ENCODE assay signal across 23 cellular contexts in genomic region chr1:36739703-36740289, GRCh38.
"Had no signal": no experiment of that assay in that cellular context is flagged by ENCODE, and none has a peak within 500 bp of the region (broad histone marks: within the 10 kb centered on the region; RNA-seq: fewer than 3 reads in every experiment).

No MANE protein-coding gene starts in this region.

- H3K4me3 ChIP-seq: MG63 had no signal

- ATAC-seq: activated CD4-positive, alpha-beta T cell treated with anti-CD3 and anti-CD28 coated beads for 36 hours; activated T-helper 17 cell treated with anti-CD3 and anti-CD28 coated beads, Interleukin-2, amount 50 U/mL, for 72 hours; Panc1; Right ventricle myocardium inferior had no signal

- H3K27ac ChIP-seq: KMS-11, VCaP had no signal

- DNase-seq: activated CD4-positive, alpha-beta memory T cell treated with anti-CD3 and anti-CD28 coated beads, Interleukin-2, amount 10 ng/mL, durations not matched to agents 7 days and 5 days; activated CD4-positive, alpha-beta T cell treated with anti-CD3 and anti-CD28 coated beads for 36 hours; activated CD4-positive, alpha-beta T cell treated with anti-CD3 and anti-CD28 coated beads, Interleukin-2, amount 50 U/mL, for 1 hour; activated gamma-delta T cell; activated naive CD4-positive, alpha-beta T cell treated with anti-CD3 and anti-CD28 coated beads for 36 hours; activated T-cell treated with anti-CD3 and anti-CD28 coated beads for 4 hours; activated T-cell treated with anti-CD3 and anti-CD28 coated beads, Interleukin-2, amount 50 U/mL, for 48 hours; amygdala; MG63; MV-4-11; NCI-H1105 treated with DMSO at 0.1 percent for 48 hours; NCI-H2029 treated with DMSO at 0.1 percent for 48 hours; NCI-H345; NCI-H510A; NCI-H526 treated with DMSO at 0.1 percent for 48 hours; RPMI8226; SK-N-SH; T-helper 1 cell had no signal
